In the genomic region with DNA sequence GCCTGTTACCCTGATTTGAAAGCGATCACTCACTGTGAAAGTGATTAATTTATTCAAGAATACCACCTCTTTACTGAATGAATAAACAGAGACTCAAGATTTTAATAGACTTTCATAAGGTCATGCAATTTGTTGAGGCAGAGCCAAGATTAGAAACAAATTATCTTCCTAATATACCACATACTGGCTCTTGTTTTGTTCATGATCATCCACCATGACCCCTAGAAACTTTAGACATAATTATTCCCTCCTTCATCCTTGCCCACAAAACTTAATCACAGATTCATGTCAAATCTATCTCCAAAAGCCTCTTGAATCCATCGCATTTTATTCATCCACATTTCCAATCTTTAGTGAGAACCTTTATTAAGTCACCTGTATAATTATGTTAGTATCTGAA, we compare ENCODE assay signal across 25 cellular contexts.
"Had no signal": no experiment of that assay in that cellular context is flagged by ENCODE, and none has a peak within 500 bp of the region (broad histone marks: within the 10 kb centered on the region; RNA-seq: fewer than 3 reads in every experiment).

No MANE protein-coding gene starts in this region.

- DNase-seq: activated CD4-positive, alpha-beta T cell treated with anti-CD3 and anti-CD28 coated beads, Interleukin-2, amount 10 ng/mL, durations not matched to agents 24 days and 14 days; activated CD4-positive, alpha-beta T cell treated with anti-CD3 and anti-CD28 coated beads, Interleukin-2, amount 50 U/mL, for 4 hours; activated CD8-positive, alpha-beta T cell treated with anti-CD3 and anti-CD28 coated beads for 36 hours; activated gamma-delta T cell; activated naive CD4-positive, alpha-beta T cell treated with Interleukin-2 at 50 U/mL for 16 hours; activated naive CD8-positive, alpha-beta T cell treated with anti-CD3 and anti-CD28 coated beads, Interleukin-2, amount 10 ng/mL, durations not matched to agents 7 days and 5 days; activated T-cell treated with anti-CD3 and anti-CD28 coated beads, Interleukin-2, amount 50 U/mL, for 24 hours; adrenal gland; body of pancreas; NCI-H1092 treated with DMSO at 0.1 percent for 48 hours; NCI-H146; NCI-H187; NCI-H2029 treated with DMSO at 0.1 percent for 48 hours; NCI-H2107; NCI-H226; NCI-H524 treated with DMSO at 0.1 percent for 48 hours; OCI-M1; Peyer's patch; RPMI8226; SHP77 treated with DMSO at 0.1 percent for 48 hours; SK-N-SH had no signal

- H3K4me3 ChIP-seq: adrenal gland, body of pancreas, breast epithelium, K562, Peyer's patch, SJSA1 had no signal

- ATAC-seq: activated CD8-positive, alpha-beta T cell treated with anti-CD3 and anti-CD28 coated beads for 36 hours; body of pancreas; K562 had no signal

- H3K27ac ChIP-seq: adrenal gland, body of pancreas, breast epithelium, Peyer's patch, SJSA1 had no signal

- H3K4me1 ChIP-seq: adrenal gland, body of pancreas, breast epithelium, Peyer's patch, SJSA1 had no signal

- FAIRE-seq: astrocyte, K562 had no signal

- H3K9ac ChIP-seq: SK-N-SH had no signal

- H3K4me2 ChIP-seq: SK-N-SH had no signal

- H3K36me3 ChIP-seq: adrenal gland, breast epithelium, Peyer's patch, SJSA1 had no signal

- H3K9me3 ChIP-seq: adrenal gland, body of pancreas, breast epithelium, Peyer's patch, SJSA1, SK-N-SH had no signal

- H3K27me3 ChIP-seq: adrenal gland, body of pancreas, breast epithelium, Peyer's patch, SJSA1 had no signal
